ENCODE assay signal across 9 cellular contexts in genomic region chr12:108833355-108833733, GRCh38. TPM values are rescaled to one million over a fixed set of nuclear protein-coding genes. Genes with fewer than 3 reads are reported as not detected.
A peak's percentile ranks its signal among the peaks of the same experiment; 100 is the strongest.
DNase-seq lines count a peak whose midpoint lies in the region; ATAC-seq and TF ChIP-seq lines count a peak whose summit lies in the region.
"Had no signal": no experiment of that assay in that cellular context is flagged by ENCODE, and none has a peak within 500 bp of the region (broad histone marks: within the 10 kb centered on the region; RNA-seq: fewer than 3 reads in every experiment).

No MANE protein-coding gene starts in this region.

- H3K27me3 Mint-ChIP-seq in glutamatergic neuron (ENCODE audit: unreplicated experiment), result peaks cover 7% of the 10 kb centered on the region

- peaks cover 21% of the 10 kb centered on the region for H3K4me1 Mint-ChIP-seq in glutamatergic neuron (ENCODE audit: low read depth, unreplicated experiment)

- ATAC-seq in HG03095 (IDR thresholded peaks at IDR 0.05; ENCODE audit: unreplicated experiment) (no peak), GM19328 (IDR thresholded peaks at IDR 0.05; ENCODE audit: unreplicated experiment) (no peak), GM19467 (IDR thresholded peaks at IDR 0.05; ENCODE audit: unreplicated experiment) (no peak), GM18517 (IDR thresholded peaks at IDR 0.05; ENCODE audit: unreplicated experiment) (no peak)

- peaks cover 8% of the 10 kb centered on the region for H3K36me3 ChIP-seq in rectal smooth muscle tissue (ENCODE audit: control insufficient read depth, insufficient read depth, low read length)

- peak overlapping the region; percentile 15 for H3K27ac Mint-ChIP-seq in glutamatergic neuron (ENCODE audit: unreplicated experiment)

- peaks cover 32% of the 10 kb centered on the region for H3K4me1 ChIP-seq in rectal smooth muscle tissue (ENCODE audit: control insufficient read depth, insufficient read depth, low read length)

- H3K36me3 Mint-ChIP-seq in glutamatergic neuron (ENCODE audit: unreplicated experiment), result peaks cover 5% of the 10 kb centered on the region

- DNase-seq in EL, result peak; percentile 98
- DNase-seq in glutamatergic neuron, result no peak

- peak overlapping the region; percentile 54 for H3K27ac ChIP-seq in rectal smooth muscle tissue (ENCODE audit: low read depth, low read length)

- no peak for TF ChIP-seq CTCF in WI38 (IDR thresholded peaks at IDR 0.05; ENCODE audit: low read depth, low read length)
- no peak for TF ChIP-seq CTCF in glutamatergic neuron (IDR thresholded peaks at IDR 0.05; ENCODE audit: partially characterized antibody, unreplicated experiment)

- no peaks in the 10 kb centered on the region for H3K27me3 ChIP-seq in rectal smooth muscle tissue (ENCODE audit: control insufficient read depth, insufficient read depth, low read length)

- H3K4me3 ChIP-seq in WI38 (ENCODE audit: low read depth, low read length), result peak overlapping the region; percentile 46
- H3K4me3 ChIP-seq in rectal smooth muscle tissue (ENCODE audit: low read length), result no peak overlapping the region

- peaks cover 2% of the 10 kb centered on the region for H3K9me3 Mint-ChIP-seq in glutamatergic neuron (ENCODE audit: unreplicated experiment)

- H3K9ac ChIP-seq in rectal smooth muscle tissue (ENCODE audit: low read length), result no peak overlapping the region

- no peak overlapping the region for H3K4me3 Mint-ChIP-seq in glutamatergic neuron (ENCODE audit: unreplicated experiment)

RNA-seq across cellular contexts. Expression of gene SSH1, which starts 24.0 kb away (rescaled TPM):
- 28.2 TPM for total RNA-seq in glutamatergic neuron (ENCODE audit: unreplicated experiment)

RNA-seq across cellular contexts. Expression of gene DAO, which starts 46.5 kb away (rescaled TPM):
- total RNA-seq in glutamatergic neuron (ENCODE audit: unreplicated experiment), result not detected
- total RNA-seq: HT-29 had no signal
